1 cellular context compared by ENCODE assay signal in genomic region chr9:123687246-123687721, GRCh38.
TF ChIP-seq lines count a peak whose summit lies in the region.

No MANE protein-coding gene starts in this region.

TF ChIP-seq in HepG2, 621 proteins besides CTCF, POLR2A, EP300 and RAD21 (continued from another document):
- TF ChIP-seq ZNF609 (CRISPR knock-in tag; IDR thresholded peaks at IDR 0.05; ENCODE audit: borderline replicate concordance) (peak; percentile 48; the same call in 1 of the 2 replicates), SIX4 (CRISPR knock-in tag; IDR thresholded peaks at IDR 0.05) (peak; percentile 69; the same call in 1 of the 2 replicates), NFRKB (IDR thresholded peaks at IDR 0.05) (no peak), NR2F2 (IDR thresholded peaks at IDR 0.05; ENCODE audit: borderline replicate concordance, low read depth) (peak; percentile 52), RFX5 (IDR thresholded peaks at IDR 0.05; ENCODE audit: low read depth, low read length) (no peak)
TF ChIP-seq in HepG2: peak in this region for 8.
